ENCODE assay signal across 1 cellular context in the genomic region with DNA sequence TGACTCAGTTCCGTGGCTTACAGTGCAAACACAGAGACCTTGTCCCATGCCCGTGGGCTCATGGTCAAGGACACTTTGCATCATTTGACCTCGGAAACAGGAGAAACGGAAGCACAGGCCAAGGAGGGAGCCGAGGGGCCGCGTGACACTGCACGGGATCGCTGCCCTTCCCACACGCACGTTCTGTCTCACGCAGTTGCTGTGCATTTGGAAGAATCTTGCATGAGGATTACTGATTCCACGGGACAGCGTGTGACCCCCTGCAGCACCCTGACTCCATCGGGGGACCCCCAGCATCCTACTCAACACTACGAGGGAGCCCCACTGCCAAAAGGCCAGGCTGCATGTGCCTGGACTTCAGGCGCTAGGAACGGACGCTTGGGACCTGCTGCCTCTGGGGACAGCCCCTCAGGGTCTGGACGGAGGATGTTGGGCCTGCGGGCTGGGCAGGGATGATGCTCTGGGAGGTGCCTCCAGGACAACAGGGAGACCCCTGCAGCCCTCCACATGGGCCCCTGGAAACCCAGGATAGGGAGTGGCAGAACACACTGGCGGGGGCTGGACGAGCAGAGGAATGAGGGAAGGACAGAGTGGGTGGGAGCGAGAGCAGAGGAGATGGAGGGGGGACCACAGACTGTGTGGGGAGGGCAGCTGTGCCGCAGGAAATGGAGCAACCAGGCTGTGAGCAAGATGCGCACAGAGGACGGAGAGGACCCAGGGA.
A peak's percentile ranks its signal among the peaks of the same experiment; 100 is the strongest.
TF ChIP-seq lines count a peak whose summit lies in the region.

No MANE protein-coding gene starts in this region.

TF ChIP-seq in HepG2, 621 proteins besides CTCF, POLR2A, EP300 and RAD21 (continued from another document and continues in another):
- TF ChIP-seq, protein P1, sequence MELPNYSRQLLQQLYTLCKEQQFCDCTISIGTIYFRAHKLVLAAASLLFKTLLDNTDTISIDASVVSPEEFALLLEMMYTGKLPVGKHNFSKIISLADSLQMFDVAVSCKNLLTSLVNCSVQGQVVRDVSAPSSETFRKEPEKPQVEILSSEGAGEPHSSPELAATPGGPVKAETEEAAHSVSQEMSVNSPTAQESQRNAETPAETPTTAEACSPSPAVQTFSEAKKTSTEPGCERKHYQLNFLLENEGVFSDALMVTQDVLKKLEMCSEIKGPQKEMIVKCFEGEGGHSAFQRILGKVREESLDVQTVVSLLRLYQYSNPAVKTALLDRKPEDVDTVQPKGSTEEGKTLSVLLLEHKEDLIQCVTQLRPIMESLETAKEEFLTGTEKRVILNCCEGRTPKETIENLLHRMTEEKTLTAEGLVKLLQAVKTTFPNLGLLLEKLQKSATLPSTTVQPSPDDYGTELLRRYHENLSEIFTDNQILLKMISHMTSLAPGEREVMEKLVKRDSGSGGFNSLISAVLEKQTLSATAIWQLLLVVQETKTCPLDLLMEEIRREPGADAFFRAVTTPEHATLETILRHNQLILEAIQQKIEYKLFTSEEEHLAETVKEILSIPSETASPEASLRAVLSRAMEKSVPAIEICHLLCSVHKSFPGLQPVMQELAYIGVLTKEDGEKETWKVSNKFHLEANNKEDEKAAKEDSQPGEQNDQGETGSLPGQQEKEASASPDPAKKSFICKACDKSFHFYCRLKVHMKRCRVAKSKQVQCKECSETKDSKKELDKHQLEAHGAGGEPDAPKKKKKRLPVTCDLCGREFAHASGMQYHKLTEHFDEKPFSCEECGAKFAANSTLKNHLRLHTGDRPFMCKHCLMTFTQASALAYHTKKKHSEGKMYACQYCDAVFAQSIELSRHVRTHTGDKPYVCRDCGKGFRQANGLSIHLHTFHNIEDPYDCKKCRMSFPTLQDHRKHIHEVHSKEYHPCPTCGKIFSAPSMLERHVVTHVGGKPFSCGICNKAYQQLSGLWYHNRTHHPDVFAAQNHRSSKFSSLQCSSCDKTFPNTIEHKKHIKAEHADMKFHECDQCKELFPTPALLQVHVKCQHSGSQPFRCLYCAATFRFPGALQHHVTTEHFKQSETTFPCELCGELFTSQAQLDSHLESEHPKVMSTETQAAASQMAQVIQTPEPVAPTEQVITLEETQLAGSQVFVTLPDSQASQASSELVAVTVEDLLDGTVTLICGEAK (IDR thresholded peaks at IDR 0.05) = no peak
- TF ChIP-seq, protein P1 (CRISPR knock-in tag; IDR thresholded peaks at IDR 0.05) = 0 out of 2 replicates have a peak, but pooled peaks have one; percentile 34
- TF ChIP-seq MTF2 (CRISPR knock-in tag; IDR thresholded peaks at IDR 0.05; ENCODE audit: borderline replicate concordance) = no peak
- TF ChIP-seq, protein P2, sequence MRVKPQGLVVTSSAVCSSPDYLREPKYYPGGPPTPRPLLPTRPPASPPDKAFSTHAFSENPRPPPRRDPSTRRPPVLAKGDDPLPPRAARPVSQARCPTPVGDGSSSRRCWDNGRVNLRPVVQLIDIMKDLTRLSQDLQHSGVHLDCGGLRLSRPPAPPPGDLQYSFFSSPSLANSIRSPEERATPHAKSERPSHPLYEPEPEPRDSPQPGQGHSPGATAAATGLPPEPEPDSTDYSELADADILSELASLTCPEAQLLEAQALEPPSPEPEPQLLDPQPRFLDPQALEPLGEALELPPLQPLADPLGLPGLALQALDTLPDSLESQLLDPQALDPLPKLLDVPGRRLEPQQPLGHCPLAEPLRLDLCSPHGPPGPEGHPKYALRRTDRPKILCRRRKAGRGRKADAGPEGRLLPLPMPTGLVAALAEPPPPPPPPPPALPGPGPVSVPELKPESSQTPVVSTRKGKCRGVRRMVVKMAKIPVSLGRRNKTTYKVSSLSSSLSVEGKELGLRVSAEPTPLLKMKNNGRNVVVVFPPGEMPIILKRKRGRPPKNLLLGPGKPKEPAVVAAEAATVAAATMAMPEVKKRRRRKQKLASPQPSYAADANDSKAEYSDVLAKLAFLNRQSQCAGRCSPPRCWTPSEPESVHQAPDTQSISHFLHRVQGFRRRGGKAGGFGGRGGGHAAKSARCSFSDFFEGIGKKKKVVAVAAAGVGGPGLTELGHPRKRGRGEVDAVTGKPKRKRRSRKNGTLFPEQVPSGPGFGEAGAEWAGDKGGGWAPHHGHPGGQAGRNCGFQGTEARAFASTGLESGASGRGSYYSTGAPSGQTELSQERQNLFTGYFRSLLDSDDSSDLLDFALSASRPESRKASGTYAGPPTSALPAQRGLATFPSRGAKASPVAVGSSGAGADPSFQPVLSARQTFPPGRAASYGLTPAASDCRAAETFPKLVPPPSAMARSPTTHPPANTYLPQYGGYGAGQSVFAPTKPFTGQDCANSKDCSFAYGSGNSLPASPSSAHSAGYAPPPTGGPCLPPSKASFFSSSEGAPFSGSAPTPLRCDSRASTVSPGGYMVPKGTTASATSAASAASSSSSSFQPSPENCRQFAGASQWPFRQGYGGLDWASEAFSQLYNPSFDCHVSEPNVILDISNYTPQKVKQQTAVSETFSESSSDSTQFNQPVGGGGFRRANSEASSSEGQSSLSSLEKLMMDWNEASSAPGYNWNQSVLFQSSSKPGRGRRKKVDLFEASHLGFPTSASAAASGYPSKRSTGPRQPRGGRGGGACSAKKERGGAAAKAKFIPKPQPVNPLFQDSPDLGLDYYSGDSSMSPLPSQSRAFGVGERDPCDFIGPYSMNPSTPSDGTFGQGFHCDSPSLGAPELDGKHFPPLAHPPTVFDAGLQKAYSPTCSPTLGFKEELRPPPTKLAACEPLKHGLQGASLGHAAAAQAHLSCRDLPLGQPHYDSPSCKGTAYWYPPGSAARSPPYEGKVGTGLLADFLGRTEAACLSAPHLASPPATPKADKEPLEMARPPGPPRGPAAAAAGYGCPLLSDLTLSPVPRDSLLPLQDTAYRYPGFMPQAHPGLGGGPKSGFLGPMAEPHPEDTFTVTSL (CRISPR knock-in tag; IDR thresholded peaks at IDR 0.05; ENCODE audit: borderline replicate concordance) = peak; percentile 72; the same call in 1 of the 2 replicates
- 0 out of 2 replicates have a peak, but pooled peaks have one; percentile 3 for TF ChIP-seq ZBTB20 (CRISPR knock-in tag; IDR thresholded peaks at IDR 0.05; ENCODE audit: borderline replicate concordance, low read depth)
- TF ChIP-seq SPEN (CRISPR knock-in tag; IDR thresholded peaks at IDR 0.05; ENCODE audit: low read depth) = peak; percentile 76; the same call in 1 of the 2 replicates
- TF ChIP-seq, protein P3, sequence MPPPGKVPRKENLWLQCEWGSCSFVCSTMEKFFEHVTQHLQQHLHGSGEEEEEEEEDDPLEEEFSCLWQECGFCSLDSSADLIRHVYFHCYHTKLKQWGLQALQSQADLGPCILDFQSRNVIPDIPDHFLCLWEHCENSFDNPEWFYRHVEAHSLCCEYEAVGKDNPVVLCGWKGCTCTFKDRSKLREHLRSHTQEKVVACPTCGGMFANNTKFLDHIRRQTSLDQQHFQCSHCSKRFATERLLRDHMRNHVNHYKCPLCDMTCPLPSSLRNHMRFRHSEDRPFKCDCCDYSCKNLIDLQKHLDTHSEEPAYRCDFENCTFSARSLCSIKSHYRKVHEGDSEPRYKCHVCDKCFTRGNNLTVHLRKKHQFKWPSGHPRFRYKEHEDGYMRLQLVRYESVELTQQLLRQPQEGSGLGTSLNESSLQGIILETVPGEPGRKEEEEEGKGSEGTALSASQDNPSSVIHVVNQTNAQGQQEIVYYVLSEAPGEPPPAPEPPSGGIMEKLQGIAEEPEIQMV (CRISPR knock-in tag; IDR thresholded peaks at IDR 0.05; ENCODE audit: low read depth) = peak; percentile 18; the same call in 1 of the 2 replicates
- peak; percentile 79; the same call in 1 of the 2 replicates for TF ChIP-seq ERF (CRISPR knock-in tag; IDR thresholded peaks at IDR 0.05)
- TF ChIP-seq, protein P4, sequence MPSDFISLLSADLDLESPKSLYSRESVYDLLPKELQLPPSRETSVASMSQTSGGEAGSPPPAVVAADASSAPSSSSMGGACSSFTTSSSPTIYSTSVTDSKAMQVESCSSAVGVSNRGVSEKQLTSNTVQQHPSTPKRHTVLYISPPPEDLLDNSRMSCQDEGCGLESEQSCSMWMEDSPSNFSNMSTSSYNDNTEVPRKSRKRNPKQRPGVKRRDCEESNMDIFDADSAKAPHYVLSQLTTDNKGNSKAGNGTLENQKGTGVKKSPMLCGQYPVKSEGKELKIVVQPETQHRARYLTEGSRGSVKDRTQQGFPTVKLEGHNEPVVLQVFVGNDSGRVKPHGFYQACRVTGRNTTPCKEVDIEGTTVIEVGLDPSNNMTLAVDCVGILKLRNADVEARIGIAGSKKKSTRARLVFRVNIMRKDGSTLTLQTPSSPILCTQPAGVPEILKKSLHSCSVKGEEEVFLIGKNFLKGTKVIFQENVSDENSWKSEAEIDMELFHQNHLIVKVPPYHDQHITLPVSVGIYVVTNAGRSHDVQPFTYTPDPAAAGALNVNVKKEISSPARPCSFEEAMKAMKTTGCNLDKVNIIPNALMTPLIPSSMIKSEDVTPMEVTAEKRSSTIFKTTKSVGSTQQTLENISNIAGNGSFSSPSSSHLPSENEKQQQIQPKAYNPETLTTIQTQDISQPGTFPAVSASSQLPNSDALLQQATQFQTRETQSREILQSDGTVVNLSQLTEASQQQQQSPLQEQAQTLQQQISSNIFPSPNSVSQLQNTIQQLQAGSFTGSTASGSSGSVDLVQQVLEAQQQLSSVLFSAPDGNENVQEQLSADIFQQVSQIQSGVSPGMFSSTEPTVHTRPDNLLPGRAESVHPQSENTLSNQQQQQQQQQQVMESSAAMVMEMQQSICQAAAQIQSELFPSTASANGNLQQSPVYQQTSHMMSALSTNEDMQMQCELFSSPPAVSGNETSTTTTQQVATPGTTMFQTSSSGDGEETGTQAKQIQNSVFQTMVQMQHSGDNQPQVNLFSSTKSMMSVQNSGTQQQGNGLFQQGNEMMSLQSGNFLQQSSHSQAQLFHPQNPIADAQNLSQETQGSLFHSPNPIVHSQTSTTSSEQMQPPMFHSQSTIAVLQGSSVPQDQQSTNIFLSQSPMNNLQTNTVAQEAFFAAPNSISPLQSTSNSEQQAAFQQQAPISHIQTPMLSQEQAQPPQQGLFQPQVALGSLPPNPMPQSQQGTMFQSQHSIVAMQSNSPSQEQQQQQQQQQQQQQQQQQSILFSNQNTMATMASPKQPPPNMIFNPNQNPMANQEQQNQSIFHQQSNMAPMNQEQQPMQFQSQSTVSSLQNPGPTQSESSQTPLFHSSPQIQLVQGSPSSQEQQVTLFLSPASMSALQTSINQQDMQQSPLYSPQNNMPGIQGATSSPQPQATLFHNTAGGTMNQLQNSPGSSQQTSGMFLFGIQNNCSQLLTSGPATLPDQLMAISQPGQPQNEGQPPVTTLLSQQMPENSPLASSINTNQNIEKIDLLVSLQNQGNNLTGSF (CRISPR knock-in tag; IDR thresholded peaks at IDR 0.05) = no peak
- peak; percentile 61 for TF ChIP-seq SKI (IDR thresholded peaks at IDR 0.05; ENCODE audit: partially characterized antibody)
- peak; percentile 70 for TF ChIP-seq TBX2 (CRISPR knock-in tag; IDR thresholded peaks at IDR 0.05; ENCODE audit: borderline replicate concordance)
- peak; percentile 85; the same call in 1 of the 2 replicates for TF ChIP-seq RXRA (CRISPR knock-in tag; IDR thresholded peaks at IDR 0.05)
- no peak for TF ChIP-seq ARNT2 (CRISPR knock-in tag; IDR thresholded peaks at IDR 0.05; ENCODE audit: low read depth)
- TF ChIP-seq, protein P5, sequence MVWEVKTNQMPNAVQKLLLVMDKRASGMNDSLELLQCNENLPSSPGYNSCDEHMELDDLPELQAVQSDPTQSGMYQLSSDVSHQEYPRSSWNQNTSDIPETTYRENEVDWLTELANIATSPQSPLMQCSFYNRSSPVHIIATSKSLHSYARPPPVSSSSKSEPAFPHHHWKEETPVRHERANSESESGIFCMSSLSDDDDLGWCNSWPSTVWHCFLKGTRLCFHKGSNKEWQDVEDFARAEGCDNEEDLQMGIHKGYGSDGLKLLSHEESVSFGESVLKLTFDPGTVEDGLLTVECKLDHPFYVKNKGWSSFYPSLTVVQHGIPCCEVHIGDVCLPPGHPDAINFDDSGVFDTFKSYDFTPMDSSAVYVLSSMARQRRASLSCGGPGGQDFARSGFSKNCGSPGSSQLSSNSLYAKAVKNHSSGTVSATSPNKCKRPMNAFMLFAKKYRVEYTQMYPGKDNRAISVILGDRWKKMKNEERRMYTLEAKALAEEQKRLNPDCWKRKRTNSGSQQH (CRISPR knock-in tag; IDR thresholded peaks at IDR 0.05; ENCODE audit: low read depth) = 0 out of 2 replicates have a peak, but pooled peaks have one; percentile 45
- TF ChIP-seq, protein P6, sequence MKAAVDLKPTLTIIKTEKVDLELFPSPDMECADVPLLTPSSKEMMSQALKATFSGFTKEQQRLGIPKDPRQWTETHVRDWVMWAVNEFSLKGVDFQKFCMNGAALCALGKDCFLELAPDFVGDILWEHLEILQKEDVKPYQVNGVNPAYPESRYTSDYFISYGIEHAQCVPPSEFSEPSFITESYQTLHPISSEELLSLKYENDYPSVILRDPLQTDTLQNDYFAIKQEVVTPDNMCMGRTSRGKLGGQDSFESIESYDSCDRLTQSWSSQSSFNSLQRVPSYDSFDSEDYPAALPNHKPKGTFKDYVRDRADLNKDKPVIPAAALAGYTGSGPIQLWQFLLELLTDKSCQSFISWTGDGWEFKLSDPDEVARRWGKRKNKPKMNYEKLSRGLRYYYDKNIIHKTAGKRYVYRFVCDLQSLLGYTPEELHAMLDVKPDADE (CRISPR knock-in tag; IDR thresholded peaks at IDR 0.05) = no peak
- TF ChIP-seq FOXO1 (CRISPR knock-in tag; IDR thresholded peaks at IDR 0.05) = peak; percentile 89; the same call in 1 of the 2 replicates
- TF ChIP-seq EED (CRISPR knock-in tag; IDR thresholded peaks at IDR 0.05) = 0 out of 2 replicates have a peak, but pooled peaks have one; percentile 17
- TF ChIP-seq AKAP8 (CRISPR knock-in tag; IDR thresholded peaks at IDR 0.05) = no peak
- no peak for TF ChIP-seq ZNF614 (CRISPR knock-in tag; IDR thresholded peaks at IDR 0.05; ENCODE audit: borderline replicate concordance)
- TF ChIP-seq ZNF225 (CRISPR knock-in tag; IDR thresholded peaks at IDR 0.05) = no peak
- TF ChIP-seq, protein P7, sequence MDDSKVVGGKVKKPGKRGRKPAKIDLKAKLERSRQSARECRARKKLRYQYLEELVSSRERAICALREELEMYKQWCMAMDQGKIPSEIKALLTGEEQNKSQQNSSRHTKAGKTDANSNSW (CRISPR knock-in tag; IDR thresholded peaks at IDR 0.05; ENCODE audit: borderline replicate concordance) = no peak
- no peak for TF ChIP-seq RFXANK (CRISPR knock-in tag; IDR thresholded peaks at IDR 0.05)
- no peak for TF ChIP-seq SRSF1 (optimal IDR thresholded peaks at IDR 0.05; ENCODE audit: low read depth, low read length)
- TF ChIP-seq BORCS8-MEF2B (CRISPR knock-in tag; IDR thresholded peaks at IDR 0.05) = no peak
